15 cellular contexts compared by ENCODE assay signal in genomic region chr3:141798455-141798854, GRCh38. TPM values are rescaled to one million over a fixed set of nuclear protein-coding genes. Genes with fewer than 3 reads are reported as not detected.
A peak's percentile ranks its signal among the peaks of the same experiment; 100 is the strongest.
DNase-seq lines count a peak whose midpoint lies in the region; ATAC-seq and TF ChIP-seq lines count a peak whose summit lies in the region.
"Had no signal": no experiment of that assay in that cellular context is flagged by ENCODE, and none has a peak within 500 bp of the region (broad histone marks: within the 10 kb centered on the region; RNA-seq: fewer than 3 reads in every experiment).

No MANE protein-coding gene starts in this region.

- DNase-seq in Right ventricle myocardium superior (peak; percentile 63), cardiac septum (ENCODE audit: low spot score) (no peak), esophagus muscularis mucosa (ENCODE audit: extremely low spot score) (no peak), NCI-H187 (lab: John Stamatoyannopoulos, UW) (no peak), SHP77 (lab: John Stamatoyannopoulos, UW) (no peak)
- DNase-seq: activated CD4-positive, alpha-beta T cell treated with anti-CD3 and anti-CD28 coated beads, Interleukin-2, amount 50 U/mL, for 4 hours; AML-193; central memory CD4-positive, alpha-beta T cell; NCI-H2107; RPMI8226 had no signal

- H3K36me3 Mint-ChIP-seq in nephron (ENCODE audit: low read depth), result no peaks in the 10 kb centered on the region

- TF ChIP-seq POLR2A in esophagus muscularis mucosa (IDR thresholded peaks at IDR 0.05; ENCODE audit: low read depth), result no peak

- H3K4me1 ChIP-seq in esophagus muscularis mucosa, result peaks cover 25 to 31% (median 29%) of the 10 kb centered on the region in 4 donors

- TF ChIP-seq EP300 in esophagus muscularis mucosa (IDR thresholded peaks at IDR 0.05), result no peak

- H3K27ac ChIP-seq in esophagus muscularis mucosa (replicated peaks in 1 of 4), result peak overlapping the region; percentile 72 to 76 (median 75)
- H3K27ac ChIP-seq: neutrophil had no signal

- peak overlapping the region; percentile 78 to 88 (median 79) for H3K4me3 Mint-ChIP-seq in nephron

- no peaks in the 10 kb centered on the region for H3K36me3 ChIP-seq in esophagus muscularis mucosa
- H3K36me3 ChIP-seq: neutrophil had no signal

- WGBS in esophagus muscularis mucosa, result 35% methylated on average over 11 of the region's 11 CpGs

- H3K9me3 ChIP-seq in esophagus muscularis mucosa, result no peaks in the 10 kb centered on the region
- H3K9me3 ChIP-seq: neutrophil had no signal

- H3K27ac Mint-ChIP-seq in nephron, result peak overlapping the region; percentile 98 to 99 (median 99)

- no peaks in the 10 kb centered on the region for H3K27me3 ChIP-seq in esophagus muscularis mucosa

- no peaks in the 10 kb centered on the region for H3K27me3 Mint-ChIP-seq in nephron (ENCODE audit: low read depth)

- no peak for TF ChIP-seq CTCF in esophagus muscularis mucosa (IDR thresholded peaks at IDR 0.05)
- TF ChIP-seq CTCF in nephron (IDR thresholded peaks at IDR 0.05; ENCODE audit: unreplicated experiment in 3 of 3), result no peak

- H3K4me3 ChIP-seq in esophagus muscularis mucosa, result no peak overlapping the region

- peaks cover 12% of the 10 kb centered on the region for H3K9me3 Mint-ChIP-seq in nephron

- ATAC-seq in Right ventricle myocardium superior (ENCODE audit: poor library complexity) (peak; percentile 28), GM19035 (IDR thresholded peaks at IDR 0.05; ENCODE audit: unreplicated experiment) (no peak), GM21576 (IDR thresholded peaks at IDR 0.05; ENCODE audit: unreplicated experiment) (no peak)

- H3K4me1 Mint-ChIP-seq in nephron, result peaks cover 52% of the 10 kb centered on the region

- intact Hi-C loops in Right ventricle myocardium superior (cut with DNase I), result no loop called here
- intact Hi-C loops in cardiac septum (cut with DNase I), result no loop called here
- intact Hi-C loops in esophagus muscularis mucosa (cut with DNase I), result no loop called here

RNA-seq across cellular contexts. Expression of gene GRK7, which starts 35.2 kb away (rescaled TPM):
- total RNA-seq in Right ventricle myocardium superior (not detected), cardiac septum (0.08 TPM), esophagus muscularis mucosa (under 1 TPM in 1 of 4 donors, not detected in 3; 0.11 TPM)
- total RNA-seq: glomerular endothelial cell had no signal
